8 cellular contexts compared by ENCODE assay signal in the genomic region with DNA sequence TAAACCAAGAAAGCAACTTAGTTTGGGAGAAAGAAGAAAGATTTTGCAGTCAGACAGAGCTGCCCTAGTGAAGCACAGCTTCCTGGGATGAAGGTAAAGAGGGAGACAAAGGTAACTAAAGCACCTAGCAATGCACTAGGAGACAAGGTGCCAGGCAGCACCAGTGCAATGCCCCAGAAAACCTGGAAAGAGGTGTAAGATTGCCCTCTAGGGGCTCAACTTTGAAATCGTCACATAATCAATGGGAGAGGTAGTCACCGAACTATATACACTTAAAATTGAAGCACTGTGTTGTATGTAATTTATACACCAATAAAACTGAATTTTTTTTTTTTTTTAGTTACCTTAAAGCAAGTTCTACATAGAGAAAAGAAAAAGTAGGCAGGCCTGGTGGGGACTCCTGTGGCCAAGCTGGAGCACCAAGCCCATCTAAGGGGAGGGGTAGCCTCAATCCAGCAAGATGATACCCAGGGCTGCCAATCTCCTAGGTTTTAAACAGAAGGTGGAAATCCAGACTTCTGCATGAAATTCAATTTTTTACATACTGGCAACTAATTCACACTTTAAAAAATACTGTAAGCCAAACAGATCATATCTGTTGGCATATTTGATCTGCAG. TPM values are rescaled to one million over a fixed set of nuclear protein-coding genes. Genes with fewer than 3 reads are reported as not detected.
DNase-seq lines count a peak whose midpoint lies in the region; ATAC-seq and TF ChIP-seq lines count a peak whose summit lies in the region.

No MANE protein-coding gene starts in this region.

- DNase-seq in ELF-1 (ENCODE audit: low read depth, low spot score) (peak; percentile 22), SJCRH30 (peak; percentile 19 to 51), germinal center (ENCODE audit: low spot score) (peak; percentile 21), thyroid gland (peak; percentile 42 to 44), ureter (ENCODE audit: low spot score) (no peak)
- DNase-seq in activated CD8-positive, alpha-beta memory T cell treated with anti-CD3 and anti-CD28 coated beads, Interleukin-2, amount 50 U/mL, for 4 hours, result no peak

- no peaks in the 10 kb centered on the region for H3K9me3 ChIP-seq in SJCRH30 (replicated peaks)
- H3K9me3 ChIP-seq in thyroid gland, result no peaks in the 10 kb centered on the region

- H4K20me1 ChIP-seq in KMS-11 (ENCODE audit: insufficient read depth), result no peaks in the 10 kb centered on the region

- H3K79me2 ChIP-seq in KMS-11 (ENCODE audit: insufficient read depth, low read depth), result no peaks in the 10 kb centered on the region

- 73 to 79% methylated on average over 2 of the region's 2 CpGs for WGBS in thyroid gland, 2 donors

- ATAC-seq in HG03139 (IDR thresholded peaks at IDR 0.05; ENCODE audit: unreplicated experiment), result no peak

- intact Hi-C loops in thyroid gland (cut with DNase I), result loop anchor here (10.0 kb wide), 2 partner anchors 167 to 977 kb away; no protein-coding TSS in a partner anchor

- TF ChIP-seq CTCF in KMS-11 (conservative IDR thresholded peaks at IDR 0.05; ENCODE audit: low read depth, low read length) (peak; percentile 71), thyroid gland (IDR thresholded peaks at IDR 0.05) (peak in 5 of 6 experiments; percentile 25 to 70 (median 52))

- H3K36me3 ChIP-seq in KMS-11 (ENCODE audit: insufficient read depth), result peaks cover 14% of the 10 kb centered on the region; the same call in 1 of the 2 replicates
- peaks cover 67% of the 10 kb centered on the region for H3K36me3 ChIP-seq in SJCRH30
- peaks cover 6 to 10% of the 10 kb centered on the region in 2 donors for H3K36me3 ChIP-seq in thyroid gland

- H3K4me1 ChIP-seq in KMS-11 (ENCODE audit: low read depth, poor library complexity, severe bottlenecking) (no peaks in the 10 kb centered on the region), SJCRH30 (no peaks in the 10 kb centered on the region), thyroid gland (peaks cover 11 to 26% of the 10 kb centered on the region in 2 donors)

- TF ChIP-seq POLR2A in thyroid gland (IDR thresholded peaks at IDR 0.05), result no peak

- H2AFZ ChIP-seq in KMS-11 (ENCODE audit: low read depth), result no peak overlapping the region

- no peaks in the 10 kb centered on the region for H3K27me3 ChIP-seq in KMS-11 (ENCODE audit: insufficient read depth, low read depth)
- H3K27me3 ChIP-seq in SJCRH30, result no peaks in the 10 kb centered on the region
- H3K27me3 ChIP-seq in thyroid gland, result no peaks in the 10 kb centered on the region

- no peak overlapping the region for H3K4me3 ChIP-seq in KMS-11 (IDR thresholded peaks at IDR 0.05; ENCODE audit: insufficient read depth, low read depth, low read length)
- H3K4me3 ChIP-seq in SJCRH30, result no peak overlapping the region
- H3K4me3 ChIP-seq in thyroid gland (replicated peaks in 1 of 3), result no peak overlapping the region

- H3K9ac ChIP-seq in KMS-11, result no peak overlapping the region

- no peak overlapping the region for H3K4me2 ChIP-seq in KMS-11

- H3K27ac ChIP-seq in KMS-11 (no peak overlapping the region), SJCRH30 (no peak overlapping the region), thyroid gland (peak overlapping the region in 1 of 3 donors; percentile 37)

RNA-seq across cellular contexts. Expression of gene CDK5RAP2, which starts 48.2 kb away (rescaled TPM):
- 65.7 and 75.9 TPM in 2 replicates for total RNA-seq in SJCRH30 (2014; rRNA removed; shearing (Covaris generic))
- total RNA-seq in thyroid gland (10 to 100 TPM; 39.5 to 51.9 (median 46.9) TPM), ureter (44.0 TPM)

Comparison
In these comparisons a context has a peak if more than half of its experiments do, and no peak if none do; other contexts are left out.
1. DNase-seq: peak in ELF-1 (single experiment), SJCRH30 (2 of 2), germinal center (single experiment) and thyroid gland (2 of 2); none in activated CD8-positive, alpha-beta memory T cell treated with anti-CD3 and anti-CD28 coated beads, Interleukin-2, amount 50 U/mL, for 4 hours (single experiment) and ureter (single experiment).